In genomic region chr6:106181664-106182418, GRCh38 we compare ENCODE assay signal across 9 cellular contexts.
DNase-seq lines count a peak whose midpoint lies in the region; ATAC-seq and TF ChIP-seq lines count a peak whose summit lies in the region.
"Had no signal": no experiment of that assay in that cellular context is flagged by ENCODE, and none has a peak within 500 bp of the region (broad histone marks: within the 10 kb centered on the region; RNA-seq: fewer than 3 reads in every experiment).

No MANE protein-coding gene starts in this region.

- CTCF ChIA-PET in A673 (lab: Charles Lee) (no interaction called here), mammary epithelial cell (lab: Charles Lee; ENCODE audit: low non-redundant PET) (no interaction called here)

- H3K9ac ChIP-seq in mammary epithelial cell (ENCODE audit: insufficient read depth, low read length) = no peak overlapping the region

- H3K36me3 ChIP-seq in A673 (ENCODE audit: insufficient read depth, low read length, poor library complexity, severe bottlenecking) = no peaks in the 10 kb centered on the region
- peaks cover 5% of the 10 kb centered on the region for H3K36me3 ChIP-seq in mammary epithelial cell (ENCODE audit: insufficient read depth, low read length)
- peaks cover 0 to 13% (median 0%) of the 10 kb centered on the region in 6 donors for H3K36me3 ChIP-seq in spleen

- H3K4me3 ChIP-seq in A673 (ENCODE audit: low read depth, low read length, poor library complexity, severe bottlenecking) = no peak overlapping the region
- H3K4me3 ChIP-seq in mammary epithelial cell (replicated peaks in 1 of 3; ENCODE audit: insufficient read depth in 1 of 3, low read depth in 2 of 3, low read length in 3 of 3) = no peak overlapping the region
- no peak overlapping the region for H3K4me3 ChIP-seq in spleen

- no peaks in the 10 kb centered on the region for H3K9me3 ChIP-seq in A673 (ENCODE audit: low read depth, low read length, poor library complexity, severe bottlenecking)
- no peaks in the 10 kb centered on the region for H3K9me3 ChIP-seq in mammary epithelial cell (replicated peaks; ENCODE audit: insufficient read depth, low read length)
- H3K9me3 ChIP-seq in spleen = no peaks in the 10 kb centered on the region

- H3K27me3 ChIP-seq in A673 (replicated peaks; ENCODE audit: insufficient read depth, low read depth, low read length, poor library complexity) (no peaks in the 10 kb centered on the region), mammary epithelial cell (ENCODE audit: insufficient read depth, low read length) (no peaks in the 10 kb centered on the region), spleen (replicated peaks in 1 of 7) (no peaks in the 10 kb centered on the region)

- DNase-seq in A673 (ENCODE audit: low spot score) (peak; percentile 50), mammary epithelial cell (peak; percentile 55), NCI-H774 (lab: John Stamatoyannopoulos, UW) (no peak), LoVo (ENCODE audit: low spot score) (no peak), spleen (no peak)
- DNase-seq in stimulated activated CD4-positive, alpha-beta T cell treated with anti-CD3 and anti-CD28 coated beads, Interleukin-15, amount 100 ng/mL, for 24 hours = no peak
- DNase-seq: DND-41 had no signal

- no peaks in the 10 kb centered on the region for H3K79me2 ChIP-seq in mammary epithelial cell (ENCODE audit: insufficient read depth, low read length)

- intact Hi-C loops in A673 (cut with micrococcal nuclease; ENCODE audit: unreplicated experiment) = no loop called here
- intact Hi-C loops in mammary epithelial cell (cut with micrococcal nuclease) = no loop called here
- intact Hi-C loops in spleen (cut with DNase I; ENCODE audit: low total_unique reads) = no loop called here

- dilution Hi-C loops in mammary epithelial cell (cut with HindIII; ENCODE audit: low sequenced_read_pairs) = no loop called here

- peak overlapping the region; percentile 8 for H3K4me2 ChIP-seq in mammary epithelial cell (ENCODE audit: insufficient read depth, low read depth, low read length)

- no peak for TF ChIP-seq POLR2A in spleen (IDR thresholded peaks at IDR 0.05)

- in situ Hi-C loops in mammary epithelial cell (cut with MboI; ENCODE audit: low sequenced_read_pairs in 2 of 2) = no loop called here

- 65% methylated on average over 3 of the region's 3 CpGs for WGBS in mammary epithelial cell (ENCODE audit: low coverage, missing lambda C conversion rate)
- WGBS in spleen, 5 donors = 75 to 90% (median 88%) methylated on average over 3 of the region's 3 CpGs

- TF ChIP-seq CTCF in A673 (conservative IDR thresholded peaks at IDR 0.05; ENCODE audit: low read depth, low read length) = no peak
- no peak for TF ChIP-seq CTCF in mammary epithelial cell (conservative IDR thresholded peaks at IDR 0.05 in 1 of 2, IDR thresholded peaks at IDR 0.05 in 1 of 2; ENCODE audit: extremely low read depth in 1 of 2, insufficient read depth in 1 of 2, low read depth in 1 of 2, low read length in 2 of 2)
- TF ChIP-seq CTCF in spleen (IDR thresholded peaks at IDR 0.05 in 8 of 11, conservative IDR thresholded peaks at IDR 0.05 in 3 of 11) = no peak

- no peak overlapping the region for H3K27ac ChIP-seq in A673 (ENCODE audit: low read depth, low read length, poor library complexity, severe bottlenecking)
- H3K27ac ChIP-seq in mammary epithelial cell (ENCODE audit: insufficient read depth, low read depth, low read length) = peak overlapping the region; percentile 17
- no peak overlapping the region for H3K27ac ChIP-seq in spleen

- BruUV-seq in A673 (replicated peaks; lab: Mats Ljungman, UMichigan) (no TSS peak), mammary epithelial cell (replicated peaks; lab: Mats Ljungman, UMichigan) (no TSS peak)

- H3K4me1 ChIP-seq in A673 (ENCODE audit: insufficient read depth, low read length, poor library complexity, severe bottlenecking) (no peaks in the 10 kb centered on the region), mammary epithelial cell (ENCODE audit: insufficient read depth, low read length) (peaks cover 15% of the 10 kb centered on the region), spleen (peaks cover 0 to 15% (median 2%) of the 10 kb centered on the region in 6 donors)

- peak; percentile 28 for ATAC-seq in GM19438 (IDR thresholded peaks at IDR 0.05; ENCODE audit: low read depth, unreplicated experiment)
- peak; percentile 37 for ATAC-seq in HG03520 (IDR thresholded peaks at IDR 0.05; ENCODE audit: unreplicated experiment)

- H4K20me1 ChIP-seq in mammary epithelial cell (ENCODE audit: insufficient read depth, low read length) = no peaks in the 10 kb centered on the region

- H2AFZ ChIP-seq in mammary epithelial cell (ENCODE audit: low read depth, low read length) = no peak overlapping the region

- POLR2A ChIA-PET in A673 (lab: Charles Lee; ENCODE audit: low non-redundant PET) = no interaction called here

Comparison
In these comparisons a context has a peak if more than half of its experiments do, and no peak if none do; other contexts are left out.
1. DNase-seq: peak in A673 (single experiment) and mammary epithelial cell (single experiment); none in NCI-H774 (single experiment), LoVo (single experiment), spleen (single experiment) and stimulated activated CD4-positive, alpha-beta T cell treated with anti-CD3 and anti-CD28 coated beads, Interleukin-15, amount 100 ng/mL, for 24 hours (single experiment).